9 cellular contexts compared by ENCODE assay signal in the genomic region with DNA sequence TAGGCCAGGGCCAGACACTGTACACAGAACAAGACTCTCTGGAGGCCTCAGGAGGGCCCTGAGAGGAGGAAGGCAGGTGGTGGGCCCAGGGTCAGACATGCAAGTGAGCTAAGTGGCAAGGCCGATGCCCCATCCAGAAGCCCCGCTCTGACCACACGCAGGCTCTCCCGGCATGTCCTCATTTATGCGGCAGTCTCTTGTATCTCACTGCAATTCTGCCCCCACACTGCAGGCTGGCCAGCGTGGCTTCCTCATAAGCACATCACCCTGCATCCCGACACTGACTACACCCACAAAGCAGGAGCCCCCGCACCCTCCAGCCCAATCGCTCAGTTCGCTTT. TPM values are rescaled to one million over a fixed set of nuclear protein-coding genes. Genes with fewer than 3 reads are reported as not detected.
DNase-seq lines count a peak whose midpoint lies in the region; ATAC-seq, FAIRE-seq and TF ChIP-seq lines count a peak whose summit lies in the region.
"Had no signal": no experiment of that assay in that cellular context is flagged by ENCODE, and none has a peak within 500 bp of the region (broad histone marks: within the 10 kb centered on the region; RNA-seq: fewer than 3 reads in every experiment).

No MANE protein-coding gene starts in this region.

- H3K9ac ChIP-seq in kidney (ENCODE audit: low read length in 2 of 2): peak overlapping the region in 1 of 2 donors; percentile 21

- H3K27ac ChIP-seq in kidney (ENCODE audit: low read depth in 2 of 2, low read length in 2 of 2): peak overlapping the region; percentile 95

- TF ChIP-seq CTCF in kidney (IDR thresholded peaks at IDR 0.05; ENCODE audit: borderline replicate concordance, extremely low read depth, insufficient read depth) (no peak), type B pancreatic cell (conservative IDR thresholded peaks at IDR 0.05) (no peak)

- no peak overlapping the region for H3K4me3 ChIP-seq in kidney (ENCODE audit: low read length in 2 of 2)

- H3K27ac Mint-ChIP-seq in activated naive CD8-positive, alpha-beta T cell treated with anti-CD3 and anti-CD28 coated beads, Interleukin-2, amount 50 U/mL, for 24 hours: peak overlapping the region; percentile 89
- peak overlapping the region; percentile 25 for H3K27ac Mint-ChIP-seq in stimulated activated naive B cell treated with anti-CD40 and anti-IgM and Interleukin-4, amounts not matched to agents 10 μg/mL and 1 μg/mL and 100 μg/mL, for 72 hours
- H3K27ac Mint-ChIP-seq in type B pancreatic cell: no peak overlapping the region

- no peak for ATAC-seq in activated naive CD8-positive, alpha-beta T cell treated with anti-CD3 and anti-CD28 coated beads, Interleukin-2, amount 50 U/mL, for 24 hours
- no peak for ATAC-seq in stimulated activated naive B cell treated with anti-CD40 and anti-IgM and Interleukin-4, amounts not matched to agents 10 μg/mL and 1 μg/mL and 100 μg/mL, for 72 hours (replicated peaks)

- H3K36me3 Mint-ChIP-seq in activated naive CD8-positive, alpha-beta T cell treated with anti-CD3 and anti-CD28 coated beads, Interleukin-2, amount 50 U/mL, for 24 hours (ENCODE audit: low read depth): peaks cover 25% of the 10 kb centered on the region
- peaks cover 24 to 40% of the 10 kb centered on the region in 2 donors for H3K36me3 Mint-ChIP-seq in stimulated activated naive B cell treated with anti-CD40 and anti-IgM and Interleukin-4, amounts not matched to agents 10 μg/mL and 1 μg/mL and 100 μg/mL, for 72 hours
- peaks cover 19% of the 10 kb centered on the region for H3K36me3 Mint-ChIP-seq in type B pancreatic cell

- H3K27me3 Mint-ChIP-seq in activated naive CD8-positive, alpha-beta T cell treated with anti-CD3 and anti-CD28 coated beads, Interleukin-2, amount 50 U/mL, for 24 hours: no peaks in the 10 kb centered on the region
- no peaks in the 10 kb centered on the region for H3K27me3 Mint-ChIP-seq in stimulated activated naive B cell treated with anti-CD40 and anti-IgM and Interleukin-4, amounts not matched to agents 10 μg/mL and 1 μg/mL and 100 μg/mL, for 72 hours
- no peaks in the 10 kb centered on the region for H3K27me3 Mint-ChIP-seq in type B pancreatic cell

- peaks cover 35 to 43% of the 10 kb centered on the region in 2 donors for H3K4me1 ChIP-seq in kidney (ENCODE audit: control insufficient read depth in 1 of 2, insufficient read depth in 1 of 2, low read depth in 1 of 2, low read length in 2 of 2)

- H3K9me3 ChIP-seq in kidney (ENCODE audit: control insufficient read depth in 1 of 2, low read length in 2 of 2): no peaks in the 10 kb centered on the region

- no peaks in the 10 kb centered on the region for H3K9me3 Mint-ChIP-seq in activated naive CD8-positive, alpha-beta T cell treated with anti-CD3 and anti-CD28 coated beads, Interleukin-2, amount 50 U/mL, for 24 hours
- H3K9me3 Mint-ChIP-seq in stimulated activated naive B cell treated with anti-CD40 and anti-IgM and Interleukin-4, amounts not matched to agents 10 μg/mL and 1 μg/mL and 100 μg/mL, for 72 hours: no peaks in the 10 kb centered on the region
- H3K9me3 Mint-ChIP-seq in type B pancreatic cell: no peaks in the 10 kb centered on the region

- H3K36me3 ChIP-seq in kidney (ENCODE audit: control insufficient read depth in 1 of 2, insufficient read depth in 2 of 2, low read length in 2 of 2): peaks cover 8 to 14% of the 10 kb centered on the region in 2 donors

- intact Hi-C loops in kidney (cut with DNase I): no loop called here

- FAIRE-seq in kidney (lab: Jason Lieb, UNC): no peak

- DNase-seq in M059J (ENCODE audit: low read depth) (peak; percentile 49), kidney (no peak), kidney tubule cell (ENCODE audit: low spot score) (no peak), type B pancreatic cell (ENCODE audit: extremely low spot score, unreplicated experiment) (no peak), GM03348 (ENCODE audit: low spot score) (no peak)
- no peak for DNase-seq in activated naive CD8-positive, alpha-beta T cell treated with anti-CD3 and anti-CD28 coated beads, Interleukin-2, amount 50 U/mL, for 24 hours
- DNase-seq in stimulated activated naive B cell treated with anti-CD40 and anti-IgM and Interleukin-4, amounts not matched to agents 10 μg/mL and 1 μg/mL and 100 μg/mL, for 72 hours: no peak
- DNase-seq: effector CD8-positive, alpha-beta T cell; NCI-H1105 had no signal

- H3K4me1 Mint-ChIP-seq in activated naive CD8-positive, alpha-beta T cell treated with anti-CD3 and anti-CD28 coated beads, Interleukin-2, amount 50 U/mL, for 24 hours: peaks cover 49% of the 10 kb centered on the region
- peaks cover 18 to 31% of the 10 kb centered on the region in 2 donors for H3K4me1 Mint-ChIP-seq in stimulated activated naive B cell treated with anti-CD40 and anti-IgM and Interleukin-4, amounts not matched to agents 10 μg/mL and 1 μg/mL and 100 μg/mL, for 72 hours
- H3K4me1 Mint-ChIP-seq in type B pancreatic cell (ENCODE audit: unreplicated experiment): peaks cover 24% of the 10 kb centered on the region

- H3K4me3 Mint-ChIP-seq in activated naive CD8-positive, alpha-beta T cell treated with anti-CD3 and anti-CD28 coated beads, Interleukin-2, amount 50 U/mL, for 24 hours: no peak overlapping the region
- H3K4me3 Mint-ChIP-seq in stimulated activated naive B cell treated with anti-CD40 and anti-IgM and Interleukin-4, amounts not matched to agents 10 μg/mL and 1 μg/mL and 100 μg/mL, for 72 hours: no peak overlapping the region
- no peak overlapping the region for H3K4me3 Mint-ChIP-seq in type B pancreatic cell

RNA-seq across cellular contexts. Expression of a gene that starts 17.5 kb away (rescaled TPM):
- 10.5 and 20.1 TPM in 2 replicates for total RNA-seq in M059J (2014; rRNA removed; shearing (Covaris generic))
- total RNA-seq in kidney (32.5 TPM), type B pancreatic cell (ENCODE audit: low replicate concordance) (32.2 and 33.7 TPM in 2 replicates)
- 3.6 TPM for polyA plus RNA-seq in kidney (ENCODE audit: insufficient read depth, low read depth, low replicate concordance)

RNA-seq across cellular contexts. Expression of a gene that starts 40.0 kb away (rescaled TPM):
- not detected in 2 replicates for total RNA-seq in M059J (2014; rRNA removed; shearing (Covaris generic))
- 0.41 TPM for total RNA-seq in kidney
- polyA plus RNA-seq in kidney (ENCODE audit: insufficient read depth, low read depth, low replicate concordance): 50.4 TPM
- not detected in 2 replicates for total RNA-seq in type B pancreatic cell (ENCODE audit: low replicate concordance)
